11 cellular contexts compared by ENCODE assay signal in genomic region chr11:3281146-3281545, GRCh38. TPM values are rescaled to one million over a fixed set of nuclear protein-coding genes. Genes with fewer than 3 reads are reported as not detected.
DNase-seq lines count a peak whose midpoint lies in the region; ATAC-seq and TF ChIP-seq lines count a peak whose summit lies in the region.
"Not testable (repeated sequence)": the region's sequence is repeated elsewhere in the genome, so short reads cannot be mapped to it uniquely, and the experiment has no call there.
"Had no signal": no experiment of that assay in that cellular context is flagged by ENCODE, and none has a peak within 500 bp of the region (broad histone marks: within the 10 kb centered on the region; RNA-seq: fewer than 3 reads in every experiment).

No MANE protein-coding gene starts in this region.

- WGBS in body of pancreas, 2 donors: 54 to 100% methylated on average over 1 to 2 of the region's 10 CpGs
- WGBS in spleen, 5 donors: 67 to 100% (median 96%) methylated on average over 1 to 6 of the region's 10 CpGs

- not testable (repeated sequence) for H3K4me3 ChIP-seq in body of pancreas, spleen

- not testable (repeated sequence) for H3K9me3 ChIP-seq in body of pancreas, spleen

- not testable (repeated sequence) for H3K27ac ChIP-seq in body of pancreas, spleen

- H3K27me3 ChIP-seq in body of pancreas; spleen (replicated peaks in 1 of 7): not testable (repeated sequence)

- peak; percentile 43 for ATAC-seq in body of pancreas
- ATAC-seq in esophagus mucosa: peak; percentile 41
- not testable (repeated sequence) for ATAC-seq in Right ventricle myocardium inferior

- H3K4me1 ChIP-seq in body of pancreas, spleen: not testable (repeated sequence)

- not testable (repeated sequence) for TF ChIP-seq CTCF in body of pancreas (IDR thresholded peaks at IDR 0.05); spleen (IDR thresholded peaks at IDR 0.05 in 8 of 11, conservative IDR thresholded peaks at IDR 0.05 in 3 of 11)

- intact Hi-C loops in body of pancreas (cut with DNase I); Right ventricle myocardium inferior (cut with DNase I); spleen (cut with DNase I; ENCODE audit: low total_unique reads): not testable (repeated sequence)

- DNase-seq in body of pancreas: not testable (repeated sequence)
- DNase-seq in Right ventricle myocardium inferior (ENCODE audit: missing footprints) (peak; percentile 4), mesenteric fat pad (ENCODE audit: low spot score) (peak; percentile 43), spleen (peak; percentile 27)

- not testable (repeated sequence) for H3K36me3 ChIP-seq in body of pancreas (replicated peaks in 1 of 2; ENCODE audit: insufficient read depth in 1 of 2, low read depth in 2 of 2); spleen

- TF ChIP-seq POLR2A in body of pancreas (IDR thresholded peaks at IDR 0.05); spleen (IDR thresholded peaks at IDR 0.05): not testable (repeated sequence)

RNA-seq across cellular contexts. Expression of gene MRGPRE, which starts 48.9 kb away (rescaled TPM):
- total RNA-seq in body of pancreas (not detected), esophagus mucosa (not detected), Right ventricle myocardium inferior (not detected), mesenteric fat pad (not detected), spleen (1 to 10 TPM in 2 of 7 donors, under 1 TPM in 2, not detected in 3; 0.41 to 1.9 (median 1.2) TPM)
- polyA plus RNA-seq in spleen: not detected
- total RNA-seq: A673; CD4-positive, alpha-beta memory T cell; CD4-positive, CD25-positive, alpha-beta regulatory T cell; CD8-positive, alpha-beta memory T cell had no signal
- polyA plus RNA-seq: AG04450; CD14-positive monocyte; CD4-positive, alpha-beta memory T cell; CD4-positive, CD25-positive, alpha-beta regulatory T cell; CD8-positive, alpha-beta memory T cell had no signal
